1 cellular context compared by ENCODE assay signal in the genomic region with DNA sequence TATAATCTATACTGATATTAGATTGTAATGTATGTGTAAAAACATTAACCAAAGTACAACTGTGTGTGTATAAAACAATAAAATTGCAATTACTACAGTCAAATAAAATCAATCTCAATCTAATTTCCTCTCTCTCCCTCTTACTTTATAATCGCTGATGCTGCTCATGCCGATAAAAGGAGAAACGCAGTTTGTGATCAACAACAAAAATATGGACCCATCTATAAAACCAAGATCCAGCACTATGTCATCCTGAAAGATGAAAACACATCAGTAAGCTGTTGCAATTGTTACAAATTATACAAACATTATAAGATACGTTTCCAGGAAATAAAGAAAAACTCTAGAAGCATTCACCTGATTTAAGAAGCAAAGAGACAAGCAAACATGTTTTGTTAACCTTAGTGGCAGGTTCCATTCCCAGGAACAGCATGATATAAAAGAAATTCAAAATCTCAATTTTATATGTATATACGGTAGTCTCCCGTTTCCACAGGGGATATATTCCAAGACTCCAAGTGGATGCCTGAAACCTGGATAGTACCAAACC.
TF ChIP-seq lines count a peak whose summit lies in the region.

No MANE protein-coding gene starts in this region.

TF ChIP-seq in K562, 482 proteins besides CTCF, POLR2A, EP300 and RAD21:
- TF ChIP-seq, protein P1, sequence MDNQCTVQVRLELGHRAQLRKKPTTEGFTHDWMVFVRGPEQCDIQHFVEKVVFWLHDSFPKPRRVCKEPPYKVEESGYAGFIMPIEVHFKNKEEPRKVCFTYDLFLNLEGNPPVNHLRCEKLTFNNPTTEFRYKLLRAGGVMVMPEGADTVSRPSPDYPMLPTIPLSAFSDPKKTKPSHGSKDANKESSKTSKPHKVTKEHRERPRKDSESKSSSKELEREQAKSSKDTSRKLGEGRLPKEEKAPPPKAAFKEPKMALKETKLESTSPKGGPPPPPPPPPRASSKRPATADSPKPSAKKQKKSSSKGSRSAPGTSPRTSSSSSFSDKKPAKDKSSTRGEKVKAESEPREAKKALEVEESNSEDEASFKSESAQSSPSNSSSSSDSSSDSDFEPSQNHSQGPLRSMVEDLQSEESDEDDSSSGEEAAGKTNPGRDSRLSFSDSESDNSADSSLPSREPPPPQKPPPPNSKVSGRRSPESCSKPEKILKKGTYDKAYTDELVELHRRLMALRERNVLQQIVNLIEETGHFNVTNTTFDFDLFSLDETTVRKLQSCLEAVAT (IDR thresholded peaks at IDR 0.05) = peak in 1 of 2 experiments; percentile 94; a peak in 2 of 4 replicates
- TF ChIP-seq, protein P2, sequence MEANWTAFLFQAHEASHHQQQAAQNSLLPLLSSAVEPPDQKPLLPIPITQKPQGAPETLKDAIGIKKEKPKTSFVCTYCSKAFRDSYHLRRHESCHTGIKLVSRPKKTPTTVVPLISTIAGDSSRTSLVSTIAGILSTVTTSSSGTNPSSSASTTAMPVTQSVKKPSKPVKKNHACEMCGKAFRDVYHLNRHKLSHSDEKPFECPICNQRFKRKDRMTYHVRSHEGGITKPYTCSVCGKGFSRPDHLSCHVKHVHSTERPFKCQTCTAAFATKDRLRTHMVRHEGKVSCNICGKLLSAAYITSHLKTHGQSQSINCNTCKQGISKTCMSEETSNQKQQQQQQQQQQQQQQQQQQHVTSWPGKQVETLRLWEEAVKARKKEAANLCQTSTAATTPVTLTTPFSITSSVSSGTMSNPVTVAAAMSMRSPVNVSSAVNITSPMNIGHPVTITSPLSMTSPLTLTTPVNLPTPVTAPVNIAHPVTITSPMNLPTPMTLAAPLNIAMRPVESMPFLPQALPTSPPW (CRISPR knock-in tag; IDR thresholded peaks at IDR 0.05) = 0 out of 2 replicates have a peak, but pooled peaks have one; percentile 13
- TF ChIP-seq NFE2L1 (tag; IDR thresholded peaks at IDR 0.05; ENCODE audit: borderline replicate concordance, low read depth) (no peak), NCOA2 (IDR thresholded peaks at IDR 0.05; ENCODE audit: partially characterized antibody in 2 of 2) (no peak), BRD4 (IDR thresholded peaks at IDR 0.05) (peak; percentile 72; the same call in 1 of the 2 replicates), THRAP3 (IDR thresholded peaks at IDR 0.05; ENCODE audit: borderline replicate concordance) (peak; percentile 86), GABPB2 (CRISPR knock-in tag; conservative IDR thresholded peaks at IDR 0.05) (no peak), ZNF212 (CRISPR knock-in tag; IDR thresholded peaks at IDR 0.05) (no peak), ZNF584 (CRISPR knock-in tag; IDR thresholded peaks at IDR 0.05; ENCODE audit: low read depth) (peak; percentile 78; the same call in 1 of the 2 replicates), PHB (CRISPR knock-in tag; IDR thresholded peaks at IDR 0.05) (no peak), POLR2AphosphoS2 (IDR thresholded peaks at IDR 0.05; ENCODE audit: low read length) (no peak), ZNF197 (CRISPR knock-in tag; IDR thresholded peaks at IDR 0.05; ENCODE audit: low read depth) (no peak), NFRKB (IDR thresholded peaks at IDR 0.05; ENCODE audit: low read depth) (peak; percentile 40)
- TF ChIP-seq, protein P3, sequence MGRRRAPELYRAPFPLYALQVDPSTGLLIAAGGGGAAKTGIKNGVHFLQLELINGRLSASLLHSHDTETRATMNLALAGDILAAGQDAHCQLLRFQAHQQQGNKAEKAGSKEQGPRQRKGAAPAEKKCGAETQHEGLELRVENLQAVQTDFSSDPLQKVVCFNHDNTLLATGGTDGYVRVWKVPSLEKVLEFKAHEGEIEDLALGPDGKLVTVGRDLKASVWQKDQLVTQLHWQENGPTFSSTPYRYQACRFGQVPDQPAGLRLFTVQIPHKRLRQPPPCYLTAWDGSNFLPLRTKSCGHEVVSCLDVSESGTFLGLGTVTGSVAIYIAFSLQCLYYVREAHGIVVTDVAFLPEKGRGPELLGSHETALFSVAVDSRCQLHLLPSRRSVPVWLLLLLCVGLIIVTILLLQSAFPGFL (CRISPR knock-in tag; IDR thresholded peaks at IDR 0.05) = no peak
